Comparison of ENCODE assay signal across 8 cellular contexts in genomic region chr1:184754479-184755225, GRCh38. TPM values are rescaled to one million over a fixed set of nuclear protein-coding genes. Genes with fewer than 3 reads are reported as not detected.
DNase-seq lines count a peak whose midpoint lies in the region; ATAC-seq and FAIRE-seq lines count a peak whose summit lies in the region.

Gene EDEM3 (minus strand): TSS chr1:184754858. CDS start chr1:184754646, 212 bp downstream.

- DNase-seq in DMS79 (lab: John Stamatoyannopoulos, UW) (peak; percentile 99), RCC 7860 (ENCODE audit: low spot score) (peak; percentile 98)
- peak; percentile 96 to 98 for DNase-seq in activated T-cell treated with anti-CD3 and anti-CD28 coated beads, Interleukin-2, amount 50 U/mL, for 72 hours
- DNase-seq in stimulated activated CD8-positive, alpha-beta memory T cell treated with anti-CD3 and anti-CD28 coated beads, Interleukin-7, amount 100 ng/mL, for 24 hours (ENCODE audit: low read depth), result peak; percentile 92

- peak within 1 kb of the TSS; percentile 98 for H3K27ac Mint-ChIP-seq in activated T-cell treated with anti-CD3 and anti-CD28 coated beads, Interleukin-2, amount 50 U/mL, for 72 hours

- H3K9me3 ChIP-seq in KOPT-K1 (ENCODE audit: insufficient read depth, low read length, poor library complexity, severe bottlenecking), result no peaks in the 10 kb centered on the region
- no peaks in the 10 kb centered on the region for H3K9me3 ChIP-seq in muscle layer of colon (ENCODE audit: low read length)

- no peaks in the 10 kb centered on the region for H3K9me3 Mint-ChIP-seq in activated T-cell treated with anti-CD3 and anti-CD28 coated beads, Interleukin-2, amount 50 U/mL, for 72 hours

- peaks cover 46% of the 10 kb centered on the region for H3K4me1 Mint-ChIP-seq in activated T-cell treated with anti-CD3 and anti-CD28 coated beads, Interleukin-2, amount 50 U/mL, for 72 hours (ENCODE audit: low read depth)

- H3K36me3 ChIP-seq in KOPT-K1 (ENCODE audit: insufficient read depth, low read length) (no peaks in the 10 kb centered on the region), muscle layer of colon (ENCODE audit: insufficient read depth, low read length) (no peaks in the 10 kb centered on the region)

- peak within 1 kb of the TSS; percentile 86 for H3K9ac ChIP-seq in muscle layer of colon (ENCODE audit: low read length)

- peak within 1 kb of the TSS; percentile 81 to 91 for H3K4me3 ChIP-seq in muscle layer of colon (ENCODE audit: low read depth in 1 of 2, low read length in 2 of 2)

- peak; percentile 92 for FAIRE-seq in RCC 7860 (lab: Jason Lieb, UNC)

- peak within 1 kb of the TSS; percentile 96 to 100 for H3K4me3 Mint-ChIP-seq in activated T-cell treated with anti-CD3 and anti-CD28 coated beads, Interleukin-2, amount 50 U/mL, for 72 hours

- ATAC-seq in GM21786 (IDR thresholded peaks at IDR 0.05; ENCODE audit: unreplicated experiment) (peak; percentile 92), esophagus mucosa (peak; percentile 100)
- peak; percentile 92 to 93 for ATAC-seq in activated T-cell treated with anti-CD3 and anti-CD28 coated beads, Interleukin-2, amount 50 U/mL, for 72 hours (replicated peaks in 1 of 2)

- H3K27me3 Mint-ChIP-seq in activated T-cell treated with anti-CD3 and anti-CD28 coated beads, Interleukin-2, amount 50 U/mL, for 72 hours (ENCODE audit: low read depth), result peaks cover 11% of the 10 kb centered on the region

- H3K27ac ChIP-seq in KOPT-K1 (ENCODE audit: low read depth, low read length, poor library complexity, severe bottlenecking), result peak within 1 kb of the TSS; percentile 89
- H3K27ac ChIP-seq in muscle layer of colon (ENCODE audit: low read depth, low read length), result peak within 1 kb of the TSS; percentile 91

- H3K4me1 ChIP-seq in muscle layer of colon (ENCODE audit: insufficient read depth, low read length), result peaks cover 17% of the 10 kb centered on the region

- no peaks in the 10 kb centered on the region for H3K27me3 ChIP-seq in muscle layer of colon (ENCODE audit: control insufficient read depth in 1 of 2, insufficient read depth in 2 of 2, low read length in 2 of 2)

- H3K36me3 Mint-ChIP-seq in activated T-cell treated with anti-CD3 and anti-CD28 coated beads, Interleukin-2, amount 50 U/mL, for 72 hours (ENCODE audit: insufficient read depth in 2 of 2), result peaks cover 3 to 5% of the 10 kb centered on the region in 2 donors

RNA-seq across cellular contexts. Expression of gene EDEM3, which starts in this region (rescaled TPM):
- total RNA-seq in activated T-cell treated with anti-CD3 and anti-CD28 coated beads, Interleukin-2, amount 50 U/mL, for 72 hours, result 10 to 100 TPM; 28.3 to 28.4 TPM
- total RNA-seq in esophagus mucosa, result 18.2 TPM

Comparison
In these comparisons a context has a peak if more than half of its experiments do, and no peak if none do; other contexts are left out.
1. Peak in every context shown above with its lines: DNase-seq, ATAC-seq, H3K4me3 ChIP-seq and H3K27ac ChIP-seq.